Comparison of ENCODE assay signal across 8 cellular contexts in genomic region chr7:6160191-6160623, GRCh38. TPM values are rescaled to one million over a fixed set of nuclear protein-coding genes. Genes with fewer than 3 reads are reported as not detected.
DNase-seq lines count a peak whose midpoint lies in the region; ATAC-seq and TF ChIP-seq lines count a peak whose summit lies in the region.

No MANE protein-coding gene starts in this region.

- H3K4me3 ChIP-seq in ACC112 (ENCODE audit: low read depth, low read length) (no peak overlapping the region), HCT116 (replicated peaks in 1 of 2; ENCODE audit: low read depth in 1 of 2, low read length in 2 of 2) (no peak overlapping the region), right atrium auricular region (no peak overlapping the region), retinal pigment epithelial cell (ENCODE audit: low read length) (no peak overlapping the region)

- H3K27ac ChIP-seq in ACC112 (ENCODE audit: low read depth, low read length) = peak overlapping the region; percentile 16; the same call in 1 of the 2 replicates
- H3K27ac ChIP-seq in HCT116 (ENCODE audit: low read depth, low read length) = no peak overlapping the region
- H3K27ac ChIP-seq in right atrium auricular region = peak overlapping the region; percentile 16 to 26

- no peaks in the 10 kb centered on the region for H3K9me3 ChIP-seq in HCT116 (ENCODE audit: control insufficient read depth in 1 of 2, insufficient read depth in 1 of 2, low read depth in 1 of 2, low read length in 2 of 2)
- no peaks in the 10 kb centered on the region for H3K9me3 ChIP-seq in right atrium auricular region

- H3K36me3 ChIP-seq in ACC112 (ENCODE audit: insufficient read depth, low read length) (no peaks in the 10 kb centered on the region), HCT116 (ENCODE audit: control insufficient read depth in 1 of 2, insufficient read depth in 2 of 2, low read length in 2 of 2) (peaks cover 14 to 18% of the 10 kb centered on the region in 2 experiments; a peak in 3 of 4 replicates), right atrium auricular region (peaks cover 45% of the 10 kb centered on the region)

- H2AFZ ChIP-seq in ACC112 (ENCODE audit: low read length, unreplicated experiment) (no peak overlapping the region), HCT116 (ENCODE audit: low read depth, low read length, poor library complexity, severe bottlenecking) (no peak overlapping the region)

- TF ChIP-seq CTCF in HCT116 (IDR thresholded peaks at IDR 0.05 in 2 of 3, conservative IDR thresholded peaks at IDR 0.05 in 1 of 3; ENCODE audit: borderline replicate concordance in 1 of 3, insufficient read depth in 1 of 3, low read depth in 2 of 3, low read length in 2 of 3) = peak; percentile 39 to 65 (median 53); a peak in 5 of 6 replicates
- peak; percentile 56 to 90 for TF ChIP-seq CTCF in right atrium auricular region (IDR thresholded peaks at IDR 0.05)
- TF ChIP-seq CTCF in retinal pigment epithelial cell (conservative IDR thresholded peaks at IDR 0.05; ENCODE audit: low read depth, low read length) = peak; percentile 84

- no peaks in the 10 kb centered on the region for H3K9me2 ChIP-seq in HCT116 (ENCODE audit: insufficient read depth)

- TF ChIP-seq POLR2A in HCT116 (IDR thresholded peaks at IDR 0.05; ENCODE audit: borderline replicate concordance, extremely low read depth, insufficient read depth, insufficient read length) = no peak

- no peaks in the 10 kb centered on the region for H4K20me1 ChIP-seq in HCT116 (ENCODE audit: insufficient read depth)

- CTCF ChIA-PET in HCT116 (lab: Charles Lee) = interaction anchor here (1.0 to 1.7 kb wide), 5 partner anchors 109 to 276 kb away, joined by 3 to 16 read pairs (median 6); no protein-coding TSS in a partner anchor

- TF ChIP-seq RAD21 in HCT116 (IDR thresholded peaks at IDR 0.05; ENCODE audit: low read depth) = peak; percentile 58

- H3K27me3 ChIP-seq in ACC112 (ENCODE audit: insufficient read depth, low read length) = no peaks in the 10 kb centered on the region
- H3K27me3 ChIP-seq in HCT116 (ENCODE audit: insufficient read depth, low read length) = no peaks in the 10 kb centered on the region
- no peaks in the 10 kb centered on the region for H3K27me3 ChIP-seq in right atrium auricular region

- no peaks in the 10 kb centered on the region for H3K79me2 ChIP-seq in ACC112 (ENCODE audit: control insufficient read depth, insufficient read depth, low read length, unreplicated experiment)
- H3K79me2 ChIP-seq in HCT116 (ENCODE audit: insufficient read depth, low read length) = no peaks in the 10 kb centered on the region

- POLR2A ChIA-PET in HCT116 (lab: Charles Lee) = interaction anchor here (1.0 kb wide), 1 partner anchor 164 kb away, joined by 4 read pairs; no protein-coding TSS in a partner anchor

- no peak overlapping the region for H3K4me2 ChIP-seq in HCT116 (ENCODE audit: low read length)

- DNase-seq in HCT116 (ENCODE audit: low read depth, low spot score) = no peak
- DNase-seq in amniotic stem cell (lab: John Stamatoyannopoulos, UW) = peak; percentile 5
- DNase-seq in right atrium auricular region (ENCODE audit: low spot score) = peak; percentile 85
- peak; percentile 14 for DNase-seq in retinal pigment epithelial cell (ENCODE audit: low read depth)
- no peak for DNase-seq in NCI-H774 (lab: John Stamatoyannopoulos, UW)
- no peak for DNase-seq in NCI-H1092 treated with DMSO at 0.1 percent for 48 hours (lab: John Stamatoyannopoulos, UW)

- intact Hi-C loops in HCT116 (cut with micrococcal nuclease) = loop anchor here (1.0 to 2.0 kb wide), 2 partner anchors 163 to 275 kb away; no protein-coding TSS in a partner anchor

- BruUV-seq in HCT116 (replicated peaks; lab: Mats Ljungman, UMichigan) = no TSS peak

- peaks cover 15% of the 10 kb centered on the region for H3K4me1 ChIP-seq in ACC112 (ENCODE audit: control insufficient read depth, insufficient read depth, low read length, unreplicated experiment)
- H3K4me1 ChIP-seq in HCT116 (ENCODE audit: control insufficient read depth in 1 of 2, insufficient read depth in 2 of 2, low read length in 2 of 2) = no peaks in the 10 kb centered on the region
- H3K4me1 ChIP-seq in right atrium auricular region = peaks cover 0 to 30% of the 10 kb centered on the region in 2 donors

- ATAC-seq in HCT116 (peak; percentile 68), HG02678 (IDR thresholded peaks at IDR 0.05; ENCODE audit: unreplicated experiment) (no peak)

- H3K9ac ChIP-seq in HCT116 (ENCODE audit: low read length) = no peak overlapping the region

- RAD21 ChIA-PET in HCT116 (lab: Charles Lee; ENCODE audit: low non-redundant PET in 1 of 2, low total read pairs in 2 of 2, uncharacterized antibody in 2 of 2, unreplicated experiment in 2 of 2) = no interaction called here

TF ChIP-seq in HCT116, 20 proteins besides CTCF, POLR2A, EP300 and RAD21:
- TF ChIP-seq EZH2 (IDR thresholded peaks at IDR 0.05) (no peak), JUND (IDR thresholded peaks at IDR 0.05) (no peak), CEBPB (IDR thresholded peaks at IDR 0.05; ENCODE audit: low read depth) (no peak), YY1 (IDR thresholded peaks at IDR 0.05; ENCODE audit: extremely low read depth, insufficient replicate concordance, low read depth, low read length) (no peak), EGR1 (IDR thresholded peaks at IDR 0.05; ENCODE audit: low read depth) (no peak), ZFX (IDR thresholded peaks at IDR 0.05) (no peak), ELF1 (IDR thresholded peaks at IDR 0.05; ENCODE audit: borderline replicate concordance, low read depth) (no peak)

RNA-seq across cellular contexts. Expression of gene USP42, which starts 55.5 kb away (rescaled TPM):
- total RNA-seq in HCT116 (2021; ENCODE audit: unreplicated experiment) = 12.2 TPM
- 5.8 and 6.0 TPM in 2 replicates for polyA plus RNA-seq in HCT116 (2012)
- total RNA-seq in right atrium auricular region = 1 to 10 TPM; 3.7 to 5.8 TPM

Comparison
In these comparisons a context has a peak if more than half of its experiments do, and no peak if none do; other contexts are left out.
1. DNase-seq: peak in amniotic stem cell (single experiment), right atrium auricular region (single experiment) and retinal pigment epithelial cell (single experiment); none in HCT116 (single experiment), NCI-H774 (single experiment) and NCI-H1092 treated with DMSO at 0.1 percent for 48 hours (single experiment).
2. Peak in every context shown above with its lines, with median percentiles within 50 percentile points of each other: CTCF ChIP-seq.